ENCODE assay signal across 8 cellular contexts in the genomic region with DNA sequence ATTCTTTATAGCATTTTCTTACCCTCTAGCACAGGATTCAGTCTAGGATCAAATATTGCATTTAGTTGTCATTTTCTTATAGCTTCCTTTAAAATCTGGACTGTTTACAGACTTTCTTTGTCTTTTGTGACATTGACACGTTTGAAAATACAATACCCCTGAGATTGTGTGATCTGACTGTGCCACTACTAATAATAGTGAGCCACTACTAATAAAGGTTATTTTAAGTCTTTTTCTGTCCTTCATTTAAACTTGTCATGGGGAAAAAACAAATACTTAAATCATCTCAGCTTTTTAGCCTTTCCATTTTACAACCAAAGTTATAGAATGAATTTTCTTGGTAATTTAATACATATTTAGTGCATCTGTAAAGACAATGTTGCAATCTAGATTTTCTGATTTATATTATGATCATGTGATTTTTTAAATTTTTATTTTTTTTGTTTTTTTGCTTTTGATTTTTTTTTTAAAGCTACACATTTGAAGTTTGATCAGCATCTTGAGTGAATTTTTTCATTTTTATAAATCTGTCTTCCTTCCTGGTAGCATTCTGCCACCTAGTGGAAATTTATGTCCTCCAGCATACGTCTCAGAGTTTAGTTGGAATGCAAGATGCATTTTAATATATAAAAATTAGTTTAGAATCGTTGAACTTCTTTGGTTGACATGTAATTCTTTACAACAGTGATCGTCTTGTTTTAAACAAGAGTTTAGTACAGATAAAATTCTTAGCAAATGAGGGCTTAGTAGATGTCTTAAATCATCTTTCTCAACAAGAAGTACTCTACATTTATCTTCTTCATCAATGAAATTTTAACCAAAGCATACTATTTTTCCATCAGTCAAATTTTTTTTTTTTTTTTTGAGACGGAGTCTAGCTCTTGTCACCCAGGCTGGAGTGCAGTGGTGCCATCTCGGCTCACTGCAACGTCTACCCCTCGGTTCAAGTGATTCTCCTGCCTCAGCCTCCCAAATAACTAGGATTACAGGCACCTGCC.
DNase-seq lines count a peak whose midpoint lies in the region; ATAC-seq and TF ChIP-seq lines count a peak whose summit lies in the region.

No MANE protein-coding gene starts in this region.

- H3K36me3 Mint-ChIP-seq in Calu3 (ENCODE audit: insufficient read depth, unreplicated experiment) (peaks cover 17% of the 10 kb centered on the region), MCF 10A (ENCODE audit: insufficient read depth, unreplicated experiment) (peaks cover 32% of the 10 kb centered on the region)

- H3K4me3 Mint-ChIP-seq in Calu3 (ENCODE audit: low read depth, unreplicated experiment) (no peak overlapping the region), MCF 10A (ENCODE audit: unreplicated experiment) (no peak overlapping the region)

- H3K4me3 ChIP-seq in HEK293 (ENCODE audit: low read depth, low read length) (no peak overlapping the region), vagina (no peak overlapping the region)

- H3K4me1 ChIP-seq in HEK293 (ENCODE audit: control insufficient read depth, insufficient read depth, low read length) (no peaks in the 10 kb centered on the region), vagina (no peaks in the 10 kb centered on the region)

- no peak overlapping the region for H3K27ac ChIP-seq in HEK293 (ENCODE audit: extremely low read depth, low read depth, low read length)
- no peak overlapping the region for H3K27ac ChIP-seq in vagina

- H3K4me1 Mint-ChIP-seq in Calu3 (ENCODE audit: low read depth, unreplicated experiment) (peaks cover 17% of the 10 kb centered on the region), MCF 10A (ENCODE audit: insufficient read depth, unreplicated experiment) (peaks cover 12% of the 10 kb centered on the region)

- H3K9me3 Mint-ChIP-seq in Calu3 (ENCODE audit: low read depth, unreplicated experiment) (no peaks in the 10 kb centered on the region), MCF 10A (ENCODE audit: unreplicated experiment) (no peaks in the 10 kb centered on the region)

- peak; percentile 90 for TF ChIP-seq CTCF in Calu3 (IDR thresholded peaks at IDR 0.05; ENCODE audit: unreplicated experiment)
- TF ChIP-seq CTCF in HEK293 (tag by site-specific recombination; IDR thresholded peaks at IDR 0.05), result peak; percentile 59
- peak; percentile 72 for TF ChIP-seq CTCF in MCF 10A (IDR thresholded peaks at IDR 0.05; ENCODE audit: unreplicated experiment)
- peak; percentile 66 to 76 (median 71) for TF ChIP-seq CTCF in vagina (IDR thresholded peaks at IDR 0.05)

- H3K9me3 ChIP-seq in HEK293 (ENCODE audit: control insufficient read depth, insufficient read depth, low read depth, low read length) (no peaks in the 10 kb centered on the region), vagina (no peaks in the 10 kb centered on the region)

- BruUV-seq in Calu3 (replicated peaks; lab: Mats Ljungman, UMichigan) (no TSS peak), MCF 10A (replicated peaks; lab: Mats Ljungman, UMichigan) (no TSS peak)

- no peaks in the 10 kb centered on the region for H3K27me3 ChIP-seq in vagina

- ATAC-seq in HG03571 (IDR thresholded peaks at IDR 0.05; ENCODE audit: unreplicated experiment), result no peak

- H3K36me3 ChIP-seq in HEK293 (ENCODE audit: control insufficient read depth in 2 of 2, insufficient read depth in 1 of 2, low read length in 2 of 2), result peaks cover 0 to 9% of the 10 kb centered on the region in 2 experiments; a peak in 1 of 3 replicates
- peaks cover 0 to 19% of the 10 kb centered on the region in 2 donors for H3K36me3 ChIP-seq in vagina

- no peaks in the 10 kb centered on the region for H3K27me3 Mint-ChIP-seq in Calu3 (ENCODE audit: unreplicated experiment)
- H3K27me3 Mint-ChIP-seq in MCF 10A (ENCODE audit: insufficient read depth, unreplicated experiment), result no peaks in the 10 kb centered on the region

- POLR2A ChIA-PET in HEK293 (lab: Yijun Ruan, JAX), result interaction anchor here (1.0 to 1.2 kb wide), 2 partner anchors 117 to 237 kb away, joined by 3 read pairs; no protein-coding TSS in a partner anchor
- POLR2A ChIA-PET in MCF 10A (lab: Yijun Ruan, JAX), result interaction anchor here (0.6 to 1.9 kb wide), 13 partner anchors 10 to 374 kb away, joined by 3 to 16 read pairs (median 4); a partner anchor contains a TSS

- CTCF ChIA-PET in Calu3 (lab: Charles Lee) (interaction anchor here (0.5 to 3.4 kb wide), 14 partner anchors 11 to 932 kb away, joined by 3 to 29 read pairs (median 6); a partner anchor contains a TSS), HEK293 (lab: Yijun Ruan, JAX) (interaction anchor here (0.6 to 3.5 kb wide), 40 partner anchors 9 to 870 kb away, joined by 3 to 38 read pairs (median 4); a partner anchor contains a TSS), MCF 10A (lab: Yijun Ruan, JAX) (interaction anchor here (0.6 to 4.0 kb wide), 39 partner anchors 10 to 1592 kb away, joined by 3 to 27 read pairs (median 4); a partner anchor contains a TSS)

- intact Hi-C loops in Calu3 (cut with micrococcal nuclease; ENCODE audit: unreplicated experiment), result loop anchor here (2.0 to 10.0 kb wide), 4 partner anchors 120 to 416 kb away; a partner anchor contains a TSS
- intact Hi-C loops in MCF 10A (cut with micrococcal nuclease), result loop anchor here (1.0 to 5.0 kb wide), 6 partner anchors 119 to 854 kb away; no protein-coding TSS in a partner anchor
- intact Hi-C loops in vagina (cut with DNase I), result no loop called here

- DNase-seq in Calu3, result peak; percentile 48
- DNase-seq in NCI-H82 treated with DMSO at 0.1 percent for 48 hours (lab: John Stamatoyannopoulos, UW; ENCODE audit: unreplicated experiment), result peak; percentile 20
- DNase-seq in MCF 10A (ENCODE audit: unreplicated experiment), result peak; percentile 53
- peak; percentile 69 for DNase-seq in left kidney (ENCODE audit: low read depth, low spot score)
- no peak for DNase-seq in vagina (ENCODE audit: extremely low spot score in 2 of 2)
- no peak for DNase-seq in ecto neural progenitor cell (ENCODE audit: low spot score)

- TF ChIP-seq POLR2A in vagina (IDR thresholded peaks at IDR 0.05), result no peak

- H3K27ac Mint-ChIP-seq in Calu3 (ENCODE audit: unreplicated experiment), result peak overlapping the region; percentile 11
- H3K27ac Mint-ChIP-seq in MCF 10A (ENCODE audit: low read depth, unreplicated experiment), result peak overlapping the region; percentile 19

TF ChIP-seq in HEK293, 187 proteins besides CTCF, POLR2A, EP300 and RAD21 (continues in another document):
- TF ChIP-seq ZSCAN16 (tag by site-specific recombination; IDR thresholded peaks at IDR 0.05), result no peak
- TF ChIP-seq ZNF19 (tag by site-specific recombination; IDR thresholded peaks at IDR 0.05; ENCODE audit: low read depth), result no peak
- TF ChIP-seq ZNF174 (tag by site-specific recombination; IDR thresholded peaks at IDR 0.05), result no peak
- TF ChIP-seq, protein P1, sequence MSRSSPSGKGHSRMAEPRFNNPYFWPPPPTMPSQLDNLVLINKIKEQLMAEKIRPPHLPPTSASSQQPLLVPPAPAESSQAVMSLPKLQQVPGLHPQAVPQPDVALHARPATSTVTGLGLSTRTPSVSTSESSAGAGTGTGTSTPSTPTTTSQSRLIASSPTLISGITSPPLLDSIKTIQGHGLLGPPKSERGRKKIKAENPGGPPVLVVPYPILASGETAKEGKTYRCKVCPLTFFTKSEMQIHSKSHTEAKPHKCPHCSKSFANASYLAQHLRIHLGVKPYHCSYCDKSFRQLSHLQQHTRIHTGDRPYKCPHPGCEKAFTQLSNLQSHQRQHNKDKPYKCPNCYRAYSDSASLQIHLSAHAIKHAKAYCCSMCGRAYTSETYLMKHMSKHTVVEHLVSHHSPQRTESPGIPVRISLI (tag by site-specific recombination; IDR thresholded peaks at IDR 0.05), result peak; percentile 79; the same call in 1 of the 2 replicates
- no peak for TF ChIP-seq ZNF423 (tag by site-specific recombination; IDR thresholded peaks at IDR 0.05)
- no peak for TF ChIP-seq ZNF239 (tag by site-specific recombination; IDR thresholded peaks at IDR 0.05)
- no peak for TF ChIP-seq ZNF623 (tag by site-specific recombination; IDR thresholded peaks at IDR 0.05)
- TF ChIP-seq, protein P2, sequence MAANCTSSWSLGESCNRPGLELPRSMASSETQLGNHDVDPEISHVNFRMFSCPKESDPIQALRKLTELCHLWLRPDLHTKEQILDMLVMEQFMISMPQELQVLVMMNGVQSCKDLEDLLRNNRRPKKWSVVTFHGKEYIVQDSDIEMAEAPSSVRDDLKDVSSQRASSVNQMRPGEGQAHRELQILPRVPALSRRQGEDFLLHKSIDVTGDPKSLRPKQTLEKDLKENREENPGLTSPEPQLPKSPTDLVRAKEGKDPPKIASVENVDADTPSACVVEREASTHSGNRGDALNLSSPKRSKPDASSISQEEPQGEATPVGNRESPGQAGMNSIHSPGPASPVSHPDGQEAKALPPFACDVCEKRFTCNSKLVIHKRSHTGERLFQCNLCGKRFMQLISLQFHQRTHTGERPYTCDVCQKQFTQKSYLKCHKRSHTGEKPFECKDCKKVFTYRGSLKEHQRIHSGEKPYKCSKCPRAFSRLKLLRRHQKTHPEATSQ (tag by site-specific recombination; IDR thresholded peaks at IDR 0.05), result no peak
- peak; percentile 98 for TF ChIP-seq ZNF654 (tag by site-specific recombination; IDR thresholded peaks at IDR 0.05; ENCODE audit: low read depth)
- TF ChIP-seq ZNF23 (tag by site-specific recombination; IDR thresholded peaks at IDR 0.05; ENCODE audit: borderline replicate concordance), result no peak
- TF ChIP-seq ZSCAN30 (tag by site-specific recombination; IDR thresholded peaks at IDR 0.05), result no peak
- TF ChIP-seq, protein P3, sequence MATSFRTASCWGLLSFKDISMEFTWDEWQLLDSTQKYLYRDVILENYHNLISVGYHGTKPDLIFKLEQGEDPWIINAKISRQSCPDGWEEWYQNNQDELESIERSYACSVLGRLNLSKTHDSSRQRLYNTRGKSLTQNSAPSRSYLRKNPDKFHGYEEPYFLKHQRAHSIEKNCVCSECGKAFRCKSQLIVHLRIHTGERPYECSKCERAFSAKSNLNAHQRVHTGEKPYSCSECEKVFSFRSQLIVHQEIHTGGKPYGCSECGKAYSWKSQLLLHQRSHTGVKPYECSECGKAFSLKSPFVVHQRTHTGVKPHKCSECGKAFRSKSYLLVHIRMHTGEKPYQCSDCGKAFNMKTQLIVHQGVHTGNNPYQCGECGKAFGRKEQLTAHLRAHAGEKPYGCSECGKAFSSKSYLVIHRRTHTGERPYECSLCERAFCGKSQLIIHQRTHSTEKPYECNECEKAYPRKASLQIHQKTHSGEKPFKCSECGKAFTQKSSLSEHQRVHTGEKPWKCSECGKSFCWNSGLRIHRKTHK (tag by site-specific recombination; IDR thresholded peaks at IDR 0.05), result no peak
- no peak for TF ChIP-seq KLF9 (tag by site-specific recombination; IDR thresholded peaks at IDR 0.05; ENCODE audit: low read depth)
- TF ChIP-seq OVOL3 (tag by site-specific recombination; IDR thresholded peaks at IDR 0.05), result no peak

Comparison
In these comparisons a context has a peak if more than half of its experiments do, and no peak if none do; other contexts are left out.
1. DNase-seq: peak in Calu3 (single experiment), NCI-H82 treated with DMSO at 0.1 percent for 48 hours (single experiment), MCF 10A (single experiment) and left kidney (single experiment); none in vagina (0 of 2) and ecto neural progenitor cell (single experiment).
2. Peak in every context shown above with its lines, with median percentiles within 50 percentile points of each other: CTCF ChIP-seq.